ENCODE assay signal across 8 cellular contexts in genomic region chr12:123532021-123532420, GRCh38. TPM values are rescaled to one million over a fixed set of nuclear protein-coding genes. Genes with fewer than 3 reads are reported as not detected.
DNase-seq lines count a peak whose midpoint lies in the region; ATAC-seq lines count a peak whose summit lies in the region.

No MANE protein-coding gene starts in this region.

- intact Hi-C loops in Right ventricle myocardium superior (cut with DNase I), result loop anchor here (5.0 to 10.0 kb wide), 3 partner anchors 45 to 147 kb away; partner anchors contain the start of genes KMT5A and TMED2
- intact Hi-C loops in cardiac septum (cut with DNase I), result loop anchor here (5.0 kb wide), 1 partner anchor 145 kb away; no protein-coding TSS in a partner anchor

- H3K9me3 ChIP-seq in SK-N-MC (ENCODE audit: low read depth, low read length) (no peaks in the 10 kb centered on the region), skeletal muscle satellite cell (replicated peaks; ENCODE audit: low read length) (no peaks in the 10 kb centered on the region)

- H3K4me1 ChIP-seq in skeletal muscle satellite cell (ENCODE audit: control insufficient read depth, insufficient read depth, low read length), result peaks cover 25% of the 10 kb centered on the region

- no peak overlapping the region for H3K27ac ChIP-seq in SK-N-MC

- no peaks in the 10 kb centered on the region for H3K27me3 ChIP-seq in skeletal muscle satellite cell (ENCODE audit: control insufficient read depth, insufficient read depth, low read length)

- H3K4me3 ChIP-seq in SK-N-MC, result peak overlapping the region; percentile 88
- H3K4me3 ChIP-seq in skeletal muscle satellite cell (ENCODE audit: low read length), result peak overlapping the region; percentile 73

- ATAC-seq in Right ventricle myocardium superior (ENCODE audit: poor library complexity), result peak; percentile 1

- peak; percentile 43 for DNase-seq in Right ventricle myocardium superior
- no peak for DNase-seq in cardiac septum (ENCODE audit: low spot score)
- no peak for DNase-seq in SK-N-MC (ENCODE audit: low read depth, low spot score)
- DNase-seq in germinal center (ENCODE audit: low spot score), result peak; percentile 43
- no peak for DNase-seq in NCI-H1436 treated with DMSO at 0.1 percent for 48 hours (lab: John Stamatoyannopoulos, UW)
- DNase-seq in NCI-H524 treated with DMSO at 0.1 percent for 48 hours (lab: John Stamatoyannopoulos, UW), result no peak
- no peak for DNase-seq in HT-29 (ENCODE audit: low spot score)

- peak overlapping the region; percentile 45 for H3K9ac ChIP-seq in SK-N-MC (ENCODE audit: insufficient read length)
- H3K9ac ChIP-seq in skeletal muscle satellite cell (ENCODE audit: low read depth, low read length), result peak overlapping the region; percentile 68

- 0 out of 2 replicates have a peak, but pooled peaks cover 2% of the 10 kb centered on the region for H3K36me3 ChIP-seq in SK-N-MC (ENCODE audit: insufficient read depth, low read length)
- H3K36me3 ChIP-seq in skeletal muscle satellite cell (ENCODE audit: insufficient read depth, low read length), result peaks cover 21% of the 10 kb centered on the region

- peak overlapping the region; percentile 79 for H3K4me2 ChIP-seq in skeletal muscle satellite cell (ENCODE audit: low read length)

RNA-seq across cellular contexts. Expression of gene RILPL1, which starts 1.5 kb away (rescaled TPM):
- total RNA-seq in Right ventricle myocardium superior (92.4 TPM), cardiac septum (85.3 TPM)
- 11.4 TPM in 2 replicates for total RNA-seq in skeletal muscle satellite cell (2012; rRNA removed)
- total RNA-seq in HT-29 (2014; rRNA removed; shearing (Covaris generic)), result 1.7 and 2.4 TPM in 2 replicates

RNA-seq across cellular contexts. Expression of gene TMED2, which starts 52.3 kb away (rescaled TPM):
- total RNA-seq in Right ventricle myocardium superior (155 TPM), cardiac septum (150 TPM)
- total RNA-seq in skeletal muscle satellite cell (2012; rRNA removed), result 369 and 452 TPM in 2 replicates
- total RNA-seq in HT-29 (2014; rRNA removed; shearing (Covaris generic)), result 255 and 282 TPM in 2 replicates

Comparison
In these comparisons a context has a peak if more than half of its experiments do, and no peak if none do; other contexts are left out.
1. DNase-seq: peak in Right ventricle myocardium superior (single experiment) and germinal center (single experiment); none in cardiac septum (single experiment), SK-N-MC (single experiment), NCI-H1436 treated with DMSO at 0.1 percent for 48 hours (single experiment), NCI-H524 treated with DMSO at 0.1 percent for 48 hours (single experiment) and HT-29 (single experiment).
2. RNA of gene RILPL1, which starts 1.5 kb away (total RNA-seq): 92.4 TPM in Right ventricle myocardium superior (single experiment) and 85.3 TPM in cardiac septum (single experiment); 1.7 to 2.4 TPM in HT-29; every median in the first group is over 10 times any median in the second.